ENCODE assay signal across 8 cellular contexts in genomic region chr15:90266485-90266884, GRCh38. TPM values are rescaled to one million over a fixed set of nuclear protein-coding genes. Genes with fewer than 3 reads are reported as not detected.
A peak's percentile ranks its signal among the peaks of the same experiment; 100 is the strongest.
DNase-seq lines count a peak whose midpoint lies in the region; ATAC-seq and TF ChIP-seq lines count a peak whose summit lies in the region.

No MANE protein-coding gene starts in this region.

- TF ChIP-seq CTCF in foreskin keratinocyte (conservative IDR thresholded peaks at IDR 0.05) (peak; percentile 14), gastrocnemius medialis (IDR thresholded peaks at IDR 0.05 in 4 of 5, conservative IDR thresholded peaks at IDR 0.05 in 1 of 5) (no peak)

- no peaks in the 10 kb centered on the region for H3K9me3 ChIP-seq in gastrocnemius medialis

- peak overlapping the region; percentile 98 for H3K27ac Mint-ChIP-seq in activated CD8-positive, alpha-beta T cell treated with anti-CD3 and anti-CD28 coated beads, Interleukin-2, amount 10 ng/mL, durations not matched to agents 7 days and 5 days

- peaks cover 37% of the 10 kb centered on the region for H3K36me3 Mint-ChIP-seq in activated CD8-positive, alpha-beta T cell treated with anti-CD3 and anti-CD28 coated beads, Interleukin-2, amount 10 ng/mL, durations not matched to agents 7 days and 5 days (ENCODE audit: low read depth)

- ATAC-seq in activated CD8-positive, alpha-beta T cell treated with anti-CD3 and anti-CD28 coated beads, Interleukin-2, amount 10 ng/mL, durations not matched to agents 7 days and 5 days = no peak
- no peak for ATAC-seq in foreskin keratinocyte
- ATAC-seq in gastrocnemius medialis = no peak
- ATAC-seq in HG03378 (IDR thresholded peaks at IDR 0.05; ENCODE audit: unreplicated experiment) = no peak
- no peak for ATAC-seq in HG03460 (IDR thresholded peaks at IDR 0.05; ENCODE audit: unreplicated experiment)

- H3K4me1 ChIP-seq in foreskin keratinocyte (peaks cover 16% of the 10 kb centered on the region), gastrocnemius medialis (peaks cover 56 to 63% of the 10 kb centered on the region in 2 donors)

- in situ Hi-C loops in gastrocnemius medialis (cut with MboI; ENCODE audit: low sequenced_read_pairs in 4 of 4) = no loop called here

- TF ChIP-seq POLR2A in gastrocnemius medialis (IDR thresholded peaks at IDR 0.05) = no peak

- H3K27me3 Mint-ChIP-seq in activated CD8-positive, alpha-beta T cell treated with anti-CD3 and anti-CD28 coated beads, Interleukin-2, amount 10 ng/mL, durations not matched to agents 7 days and 5 days (ENCODE audit: low read depth) = no peaks in the 10 kb centered on the region

- POLR2A ChIA-PET in activated CD8-positive, alpha-beta T cell treated with anti-CD3 and anti-CD28 coated beads, Interleukin-2, amount 10 ng/mL, durations not matched to agents 7 days and 5 days (lab: Charles Lee) = interaction anchor here (1.2 to 1.8 kb wide), 3 partner anchors 17 to 121 kb away, joined by 5 to 35 read pairs (median 11); partner anchors contain the start of genes CIB1, GDPGP1, IQGAP1 and TTLL13

- peak overlapping the region; percentile 68 to 94 (median 82) for H3K4me3 ChIP-seq in gastrocnemius medialis

- peaks cover 51% of the 10 kb centered on the region for H3K4me1 Mint-ChIP-seq in activated CD8-positive, alpha-beta T cell treated with anti-CD3 and anti-CD28 coated beads, Interleukin-2, amount 10 ng/mL, durations not matched to agents 7 days and 5 days (ENCODE audit: low read depth)

- H3K27ac ChIP-seq in foreskin keratinocyte (peak overlapping the region; percentile 88), gastrocnemius medialis (peak overlapping the region; percentile 95 to 100 (median 96))

- no peaks in the 10 kb centered on the region for H3K9me3 Mint-ChIP-seq in activated CD8-positive, alpha-beta T cell treated with anti-CD3 and anti-CD28 coated beads, Interleukin-2, amount 10 ng/mL, durations not matched to agents 7 days and 5 days (ENCODE audit: insufficient read depth)

- DNase-seq in activated effector memory CD4-positive, alpha-beta T cell treated with anti-CD3 and anti-CD28 coated beads, Interleukin-2, amount 50 U/mL, for 16 hours = peak; percentile 70
- no peak for DNase-seq in activated effector memory CD4-positive, alpha-beta T cell treated with Interleukin-2 at 50 U/mL for 16 hours
- peak; percentile 39 for DNase-seq in activated CD8-positive, alpha-beta T cell treated with anti-CD3 and anti-CD28 coated beads, Interleukin-2, amount 10 ng/mL, durations not matched to agents 7 days and 5 days
- DNase-seq in foreskin keratinocyte (peak in 1 of 2 donors; percentile 6), gastrocnemius medialis (no peak), NCI-H1436 (lab: John Stamatoyannopoulos, UW) (no peak)

- intact Hi-C loops in gastrocnemius medialis (cut with DNase I; ENCODE audit: low total_unique reads) = no loop called here

- CTCF ChIA-PET in activated CD8-positive, alpha-beta T cell treated with anti-CD3 and anti-CD28 coated beads, Interleukin-2, amount 10 ng/mL, durations not matched to agents 7 days and 5 days (lab: Charles Lee) = interaction anchor here (1.2 to 1.8 kb wide), 3 partner anchors 27 to 124 kb away, joined by 3 to 6 read pairs (median 6); no protein-coding TSS in a partner anchor

- no peaks in the 10 kb centered on the region for H3K27me3 ChIP-seq in foreskin keratinocyte
- no peaks in the 10 kb centered on the region for H3K27me3 ChIP-seq in gastrocnemius medialis

- H3K4me3 Mint-ChIP-seq in activated CD8-positive, alpha-beta T cell treated with anti-CD3 and anti-CD28 coated beads, Interleukin-2, amount 10 ng/mL, durations not matched to agents 7 days and 5 days = peak overlapping the region; percentile 96

- peaks cover 0 to 23% of the 10 kb centered on the region in 2 donors for H3K36me3 ChIP-seq in gastrocnemius medialis

RNA-seq across cellular contexts. Expression of gene NGRN, which starts 1.0 kb away (rescaled TPM):
- total RNA-seq in activated CD8-positive, alpha-beta T cell treated with anti-CD3 and anti-CD28 coated beads, Interleukin-2, amount 10 ng/mL, durations not matched to agents 7 days and 5 days = 10 to 100 TPM; 29.7 to 29.8 TPM
- 48.6 and 52.0 TPM in 2 replicates for total RNA-seq in foreskin keratinocyte
- 45.4 and 51.5 TPM in 2 replicates for polyA plus RNA-seq in foreskin keratinocyte
- 100 to 1,000 TPM; 160 to 323 (median 274) TPM for total RNA-seq in gastrocnemius medialis

RNA-seq across cellular contexts. Expression of gene TTLL13, which starts 17.1 kb away (rescaled TPM):
- 1 to 10 TPM in 1 of 2 experiments, not detected in 1; 1.3 TPM for total RNA-seq in activated CD8-positive, alpha-beta T cell treated with anti-CD3 and anti-CD28 coated beads, Interleukin-2, amount 10 ng/mL, durations not matched to agents 7 days and 5 days
- total RNA-seq in foreskin keratinocyte (0.07 TPM in 1 of 2 replicates, not detected in the other), gastrocnemius medialis (not detected)
- polyA plus RNA-seq in foreskin keratinocyte = not detected in 2 replicates

RNA-seq across cellular contexts. Expression of gene GDPGP1, which starts 32.5 kb away (rescaled TPM):
- total RNA-seq in activated CD8-positive, alpha-beta T cell treated with anti-CD3 and anti-CD28 coated beads, Interleukin-2, amount 10 ng/mL, durations not matched to agents 7 days and 5 days = 10 to 100 TPM; 10.0 to 12.1 TPM
- total RNA-seq in foreskin keratinocyte (1.3 and 2.6 TPM in 2 replicates), gastrocnemius medialis (1 to 10 TPM; 1.8 to 6.9 (median 4.3) TPM)
- 0.60 and 1.1 TPM in 2 replicates for polyA plus RNA-seq in foreskin keratinocyte

RNA-seq across cellular contexts. Expression of gene CIB1, which starts 32.7 kb away (rescaled TPM):
- 100 to 1,000 TPM in 1 of 2 experiments, 10 to 100 TPM in 1; 92.4 to 102 TPM for total RNA-seq in activated CD8-positive, alpha-beta T cell treated with anti-CD3 and anti-CD28 coated beads, Interleukin-2, amount 10 ng/mL, durations not matched to agents 7 days and 5 days
- 59.7 and 61.2 TPM in 2 replicates for total RNA-seq in foreskin keratinocyte
- 124 and 151 TPM in 2 replicates for polyA plus RNA-seq in foreskin keratinocyte
- 10 to 100 TPM; 15.5 to 43.4 (median 30.7) TPM for total RNA-seq in gastrocnemius medialis

Comparison
In these comparisons a context has a peak if more than half of its experiments do, and no peak if none do; other contexts are left out.
1. DNase-seq: peak in activated effector memory CD4-positive, alpha-beta T cell treated with anti-CD3 and anti-CD28 coated beads, Interleukin-2, amount 50 U/mL, for 16 hours (single experiment) and activated CD8-positive, alpha-beta T cell treated with anti-CD3 and anti-CD28 coated beads, Interleukin-2, amount 10 ng/mL, durations not matched to agents 7 days and 5 days (single experiment); none in activated effector memory CD4-positive, alpha-beta T cell treated with Interleukin-2 at 50 U/mL for 16 hours (single experiment), gastrocnemius medialis (0 of 2) and NCI-H1436 (single experiment).